In genomic region chr16:58360041-58360634, GRCh38 we compare ENCODE assay signal across 9 cellular contexts.
"Had no signal": no experiment of that assay in that cellular context is flagged by ENCODE, and none has a peak within 500 bp of the region (broad histone marks: within the 10 kb centered on the region; RNA-seq: fewer than 3 reads in every experiment).

No MANE protein-coding gene starts in this region.

- DNase-seq: GM23248, GOT3, H7, HFFc6, Karpas-422 had no signal

- H3K4me3 Mint-ChIP-seq: HFFc6 had no signal

- H2AFZ ChIP-seq: GM23248 had no signal

- H3K27ac ChIP-seq: GM23248, KMS-11 had no signal

- FAIRE-seq: HTR-8/SVneo had no signal

- H3K4me2 ChIP-seq: KMS-11 had no signal

- H3K4me3 ChIP-seq: GM23248, HAP-1 had no signal

- H3K9me3 ChIP-seq: HAP-1 had no signal

- H3K27ac Mint-ChIP-seq: HFFc6, IgD-negative memory B cell had no signal

- H3K9ac ChIP-seq: GM23248, KMS-11 had no signal

- H3K4me1 Mint-ChIP-seq: IgD-negative memory B cell had no signal

- H3K4me1 ChIP-seq: HAP-1 had no signal

- H3K36me3 ChIP-seq: HAP-1 had no signal
